17 cellular contexts compared by ENCODE assay signal in genomic region chr9:91746357-91746756, GRCh38.
DNase-seq lines count a peak whose midpoint lies in the region; ATAC-seq, FAIRE-seq and TF ChIP-seq lines count a peak whose summit lies in the region.
"Had no signal": no experiment of that assay in that cellular context is flagged by ENCODE, and none has a peak within 500 bp of the region (broad histone marks: within the 10 kb centered on the region; RNA-seq: fewer than 3 reads in every experiment).

No MANE protein-coding gene starts in this region.

- no peaks in the 10 kb centered on the region for H3K9me2 ChIP-seq in hepatocyte (replicated peaks; ENCODE audit: insufficient read depth)

- H3K27ac ChIP-seq in hepatocyte (peak overlapping the region; percentile 43), parathyroid adenoma (peak overlapping the region; percentile 24), left lung (no peak overlapping the region)
- H3K27ac ChIP-seq: C4-2B had no signal

- no peak overlapping the region for H3K9ac ChIP-seq in parathyroid adenoma

- H2AFZ ChIP-seq in hepatocyte = no peak overlapping the region
- H2AFZ ChIP-seq in parathyroid adenoma = no peak overlapping the region

- no peaks in the 10 kb centered on the region for H3K27me3 ChIP-seq in hepatocyte
- no peaks in the 10 kb centered on the region for H3K27me3 ChIP-seq in parathyroid adenoma (ENCODE audit: control insufficient read depth, insufficient read depth, low read length)
- peaks cover 0 to 4% of the 10 kb centered on the region in 2 donors for H3K27me3 ChIP-seq in left lung
- H3K27me3 ChIP-seq: BE2C had no signal

- intact Hi-C loops in left lung (cut with DNase I) = no loop called here

- WGBS in hepatocyte (ENCODE audit: low lambda C conversion rate, missing lambda C conversion rate) = 95% methylated on average over 10 of the region's 10 CpGs

- H3K4me2 ChIP-seq in hepatocyte (no peak overlapping the region), parathyroid adenoma (ENCODE audit: low read length) (no peak overlapping the region)

- H3K4me3 ChIP-seq in hepatocyte (no peak overlapping the region), parathyroid adenoma (ENCODE audit: low read depth, low read length) (no peak overlapping the region), left lung (no peak overlapping the region)

- peak; percentile 85 for DNase-seq in DMS 273 (lab: John Stamatoyannopoulos, UW; ENCODE audit: unreplicated experiment)
- peak; percentile 77 to 88 for DNase-seq in NCI-H524 (lab: John Stamatoyannopoulos, UW)
- DNase-seq in hepatocyte (ENCODE audit: low spot score) = no peak
- no peak for DNase-seq in urothelium cell line (ENCODE audit: low spot score)
- DNase-seq in NOMO-1 treated with dmso at 0.1 percent for 144 hours (lab: John Stamatoyannopoulos, UW; ENCODE audit: unreplicated experiment) = no peak
- no peak for DNase-seq in left lung
- no peak for DNase-seq in HuH-7.5 (ENCODE audit: low spot score)
- DNase-seq: ACHN; BE2C; CD4-positive, alpha-beta memory T cell; DND-41; GF-D8; HFFc6 had no signal

- no peaks in the 10 kb centered on the region for H3K79me2 ChIP-seq in hepatocyte
- H3K79me2 ChIP-seq in parathyroid adenoma = no peaks in the 10 kb centered on the region

- no peaks in the 10 kb centered on the region for H3K9me3 ChIP-seq in hepatocyte (ENCODE audit: low read depth)
- H3K9me3 ChIP-seq in parathyroid adenoma (ENCODE audit: control insufficient read depth, low read length) = no peaks in the 10 kb centered on the region
- H3K9me3 ChIP-seq in left lung = no peaks in the 10 kb centered on the region
- H3K9me3 ChIP-seq: BE2C had no signal

- TF ChIP-seq CTCF in hepatocyte (IDR thresholded peaks at IDR 0.05; ENCODE audit: poor library complexity) (no peak), parathyroid adenoma (IDR thresholded peaks at IDR 0.05) (no peak), left lung (IDR thresholded peaks at IDR 0.05) (no peak)

- no peak for ATAC-seq in left lung

- H3K4me1 ChIP-seq in hepatocyte (ENCODE audit: insufficient read depth) (peaks cover 7% of the 10 kb centered on the region), parathyroid adenoma (peaks cover 4% of the 10 kb centered on the region), left lung (no peaks in the 10 kb centered on the region)
- H3K4me1 ChIP-seq: BE2C had no signal

- no peaks in the 10 kb centered on the region for H4K20me1 ChIP-seq in hepatocyte (ENCODE audit: insufficient read depth, poor library complexity, severe bottlenecking)

- no peak for FAIRE-seq in urothelium cell line (lab: Jason Lieb, UNC)
- FAIRE-seq: GM19239, H1 had no signal

- H3K36me3 ChIP-seq in hepatocyte (replicated peaks; ENCODE audit: insufficient read depth, low read depth) (no peaks in the 10 kb centered on the region), parathyroid adenoma (ENCODE audit: control insufficient read depth, insufficient read depth, low read length) (no peaks in the 10 kb centered on the region), left lung (no peaks in the 10 kb centered on the region)
- H3K36me3 ChIP-seq: BE2C had no signal

Comparison
In these comparisons a context has a peak if more than half of its experiments do, and no peak if none do; other contexts are left out.
1. DNase-seq: peak in DMS 273 (single experiment) and NCI-H524 (2 of 2); none in hepatocyte (single experiment), urothelium cell line (single experiment), NOMO-1 treated with dmso at 0.1 percent for 144 hours (single experiment), left lung (0 of 2) and HuH-7.5 (single experiment).
2. H3K27ac ChIP-seq: peak in hepatocyte (single experiment) and parathyroid adenoma (single experiment); none in left lung (0 of 2).